In genomic region chr6:28355743-28356665, GRCh38 we compare ENCODE assay signal across 8 cellular contexts. TPM values are rescaled to one million over a fixed set of nuclear protein-coding genes. Genes with fewer than 3 reads are reported as not detected.
DNase-seq lines count a peak whose midpoint lies in the region; ATAC-seq and TF ChIP-seq lines count a peak whose summit lies in the region.

No MANE protein-coding gene starts in this region.

- peaks cover 5% of the 10 kb centered on the region for H3K36me3 ChIP-seq in skeletal muscle satellite cell (ENCODE audit: insufficient read depth, low read length)

- CTCF ChIA-PET in WTC11 (lab: Charles Lee), result interaction anchor here (0.6 to 2.8 kb wide), 51 partner anchors 9 to 459 kb away, joined by 3 to 47 read pairs (median 4); partner anchors contain the start of genes PGBD1, ZKSCAN4, ZKSCAN8 and ZSCAN16

- H3K4me1 ChIP-seq in skeletal muscle satellite cell (ENCODE audit: control insufficient read depth, insufficient read depth, low read length), result peaks cover 38% of the 10 kb centered on the region

- peak overlapping the region; percentile 97 for H3K27ac Mint-ChIP-seq in WTC11

- peak overlapping the region; percentile 76 for H3K4me3 ChIP-seq in skeletal muscle satellite cell (ENCODE audit: low read length)

- ATAC-seq in HG03066 (IDR thresholded peaks at IDR 0.05; ENCODE audit: low read depth, unreplicated experiment), result peak; percentile 86
- ATAC-seq in WTC11, result peak; percentile 88
- ATAC-seq in HG03457 (IDR thresholded peaks at IDR 0.05; ENCODE audit: unreplicated experiment), result no peak

- peak overlapping the region; percentile 84 for H3K9ac ChIP-seq in skeletal muscle satellite cell (ENCODE audit: low read depth, low read length)

- peaks cover 14% of the 10 kb centered on the region for H3K36me3 Mint-ChIP-seq in WTC11

- POLR2A ChIA-PET in WTC11 (lab: Charles Lee), result interaction anchor here (0.6 to 2.9 kb wide), 8 partner anchors 15 to 460 kb away, joined by 3 to 35 read pairs (median 5); partner anchors contain the start of genes PGBD1, ZSCAN26 and ZSCAN31

- H3K27me3 Mint-ChIP-seq in WTC11 (ENCODE audit: low read depth), result no peaks in the 10 kb centered on the region; the same call in 1 of the 2 replicates

- TF ChIP-seq CTCF in GM12872 (IDR thresholded peaks at IDR 0.05; ENCODE audit: insufficient read depth, low read depth, low read length), result peak; percentile 80
- TF ChIP-seq CTCF in WTC11 (IDR thresholded peaks at IDR 0.05), result peak; percentile 78

- DNase-seq in NCI-H2196 (lab: John Stamatoyannopoulos, UW; ENCODE audit: unreplicated experiment), result peak; percentile 91
- peak; percentile 74 for DNase-seq in WTC11 (ENCODE audit: low spot score)
- peak; percentile 59 for DNase-seq in central memory CD4-positive, alpha-beta T cell
- peak; percentile 78 for DNase-seq in iPS-NIHi7 (ENCODE audit: extremely low spot score)

- H3K4me3 Mint-ChIP-seq in WTC11, result peak overlapping the region; percentile 73

- H3K27me3 ChIP-seq in skeletal muscle satellite cell (ENCODE audit: control insufficient read depth, insufficient read depth, low read length), result no peaks in the 10 kb centered on the region

- H3K9me3 Mint-ChIP-seq in WTC11, result peaks cover 8% of the 10 kb centered on the region; the same call in 1 of the 2 replicates

- no peaks in the 10 kb centered on the region for H3K9me3 ChIP-seq in skeletal muscle satellite cell (replicated peaks; ENCODE audit: low read length)

- H3K4me2 ChIP-seq in skeletal muscle satellite cell (ENCODE audit: low read length), result peak overlapping the region; percentile 87

- H3K4me1 Mint-ChIP-seq in WTC11, result peaks cover 27% of the 10 kb centered on the region

TF ChIP-seq in WTC11, 78 proteins besides CTCF, POLR2A, EP300 and RAD21:
- TF ChIP-seq ESRRA (CRISPR knock-in tag; IDR thresholded peaks at IDR 0.05; ENCODE audit: borderline replicate concordance) (no peak), AR (CRISPR knock-in tag; IDR thresholded peaks at IDR 0.05) (no peak), JAZF1 (CRISPR knock-in tag; IDR thresholded peaks at IDR 0.05) (no peak), MAX (CRISPR knock-in tag; IDR thresholded peaks at IDR 0.05) (no peak), ZNF232 (CRISPR knock-in tag; IDR thresholded peaks at IDR 0.05) (0 out of 2 replicates have a peak, but pooled peaks have one; percentile 61), FOXJ3 (CRISPR knock-in tag; IDR thresholded peaks at IDR 0.05; ENCODE audit: borderline replicate concordance) (no peak), ZNF423 (CRISPR knock-in tag; IDR thresholded peaks at IDR 0.05) (peak; percentile 28; the same call in 1 of the 2 replicates), FOXP1 (CRISPR knock-in tag; IDR thresholded peaks at IDR 0.05; ENCODE audit: borderline replicate concordance) (no peak), OVOL2 (CRISPR knock-in tag; IDR thresholded peaks at IDR 0.05; ENCODE audit: borderline replicate concordance) (no peak), HMGXB4 (CRISPR knock-in tag; IDR thresholded peaks at IDR 0.05) (peak; percentile 40; the same call in 1 of the 2 replicates), ZNF317 (CRISPR knock-in tag; IDR thresholded peaks at IDR 0.05; ENCODE audit: borderline replicate concordance, low read depth) (no peak), CBFB (CRISPR knock-in tag; IDR thresholded peaks at IDR 0.05; ENCODE audit: low read depth) (no peak), TEAD4 (CRISPR knock-in tag; IDR thresholded peaks at IDR 0.05) (no peak)

RNA-seq across cellular contexts. Expression of gene ZKSCAN3, which starts 6.3 kb away (rescaled TPM):
- 5.4 to 8.4 TPM (median 6.8 TPM) in 3 replicates for total RNA-seq in WTC11 (2021)
- 3.7 and 3.8 TPM in 2 replicates for total RNA-seq in skeletal muscle satellite cell (2012; rRNA removed)

RNA-seq across cellular contexts. Expression of gene ZSCAN31, which starts 20.1 kb away (rescaled TPM):
- total RNA-seq in WTC11 (2021), result 6.6 to 9.1 TPM (median 7.4 TPM) in 3 replicates
- total RNA-seq in skeletal muscle satellite cell (2012; rRNA removed), result 0.87 and 1.3 TPM in 2 replicates

RNA-seq across cellular contexts. Expression of gene ZSCAN12, which starts 43.5 kb away (rescaled TPM):
- total RNA-seq in WTC11 (2021), result 7.8 to 8.5 TPM (median 8.3 TPM) in 3 replicates
- 3.7 and 4.1 TPM in 2 replicates for total RNA-seq in skeletal muscle satellite cell (2012; rRNA removed)
